1 cellular context compared by ENCODE assay signal in the genomic region with DNA sequence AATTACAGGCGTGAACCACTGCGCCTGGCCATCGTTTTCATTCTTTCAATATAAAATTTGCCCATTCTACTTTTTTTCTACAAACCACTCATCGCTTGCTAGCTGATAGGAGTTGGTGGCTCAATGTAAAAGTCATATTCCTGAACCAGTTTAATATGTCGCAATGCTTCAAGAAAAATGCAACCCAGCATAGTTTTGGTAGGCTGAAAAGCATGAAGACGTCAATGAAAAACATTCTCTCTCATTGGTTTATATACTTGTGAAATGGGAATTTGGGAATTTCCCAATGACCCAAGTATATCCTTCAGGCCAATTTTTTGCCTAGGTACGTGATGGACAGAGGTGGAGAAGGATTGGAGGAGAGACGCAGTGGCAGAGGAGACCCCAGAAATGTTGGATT.
TF ChIP-seq lines count a peak whose summit lies in the region.

No MANE protein-coding gene starts in this region.

TF ChIP-seq in H1, 55 proteins besides CTCF, POLR2A, EP300 and RAD21:
- no peak for TF ChIP-seq GABPA (IDR thresholded peaks at IDR 0.05; ENCODE audit: borderline replicate concordance, insufficient read depth, low read length)
- TF ChIP-seq BRCA1 (IDR thresholded peaks at IDR 0.05; ENCODE audit: low read depth, low read length), result no peak
- no peak for TF ChIP-seq KDM1A (IDR thresholded peaks at IDR 0.05; ENCODE audit: borderline replicate concordance, low read length)
- TF ChIP-seq HDAC2 (IDR thresholded peaks at IDR 0.05; ENCODE audit: borderline replicate concordance in 1 of 2, low read depth in 2 of 2, low read length in 2 of 2), result no peak
- TF ChIP-seq CEBPB (IDR thresholded peaks at IDR 0.05; ENCODE audit: low read depth, low read length), result 0 out of 2 replicates have a peak, but pooled peaks have one; percentile 18
- no peak for TF ChIP-seq SUZ12 (IDR thresholded peaks at IDR 0.05; ENCODE audit: low read length)
